In the genomic region with DNA sequence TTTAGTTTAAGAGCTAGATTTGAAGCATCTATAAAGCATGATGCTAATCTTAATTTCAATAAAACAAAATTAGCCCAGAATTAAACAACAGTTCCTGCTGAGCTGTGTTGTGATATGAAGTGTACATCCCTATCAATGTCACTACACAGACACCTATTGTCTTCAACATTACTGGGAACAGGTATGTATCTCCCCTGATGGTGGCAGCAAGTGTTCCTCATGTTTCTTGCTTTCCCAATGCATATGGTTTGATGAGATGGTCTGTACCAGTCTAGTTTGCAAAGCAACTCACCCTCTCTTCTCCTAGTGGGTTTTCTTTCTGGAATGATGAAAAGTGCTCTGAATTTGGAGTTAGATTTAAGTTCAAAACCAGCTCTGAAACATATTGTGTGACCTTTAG, we compare ENCODE assay signal across 1 cellular context.
TF ChIP-seq lines count a peak whose summit lies in the region.

No MANE protein-coding gene starts in this region.

TF ChIP-seq in HepG2, 621 proteins besides CTCF, POLR2A, EP300 and RAD21:
- no peak for TF ChIP-seq PATZ1 (CRISPR knock-in tag; IDR thresholded peaks at IDR 0.05)
